Comparison of ENCODE assay signal across 16 cellular contexts in the genomic region with DNA sequence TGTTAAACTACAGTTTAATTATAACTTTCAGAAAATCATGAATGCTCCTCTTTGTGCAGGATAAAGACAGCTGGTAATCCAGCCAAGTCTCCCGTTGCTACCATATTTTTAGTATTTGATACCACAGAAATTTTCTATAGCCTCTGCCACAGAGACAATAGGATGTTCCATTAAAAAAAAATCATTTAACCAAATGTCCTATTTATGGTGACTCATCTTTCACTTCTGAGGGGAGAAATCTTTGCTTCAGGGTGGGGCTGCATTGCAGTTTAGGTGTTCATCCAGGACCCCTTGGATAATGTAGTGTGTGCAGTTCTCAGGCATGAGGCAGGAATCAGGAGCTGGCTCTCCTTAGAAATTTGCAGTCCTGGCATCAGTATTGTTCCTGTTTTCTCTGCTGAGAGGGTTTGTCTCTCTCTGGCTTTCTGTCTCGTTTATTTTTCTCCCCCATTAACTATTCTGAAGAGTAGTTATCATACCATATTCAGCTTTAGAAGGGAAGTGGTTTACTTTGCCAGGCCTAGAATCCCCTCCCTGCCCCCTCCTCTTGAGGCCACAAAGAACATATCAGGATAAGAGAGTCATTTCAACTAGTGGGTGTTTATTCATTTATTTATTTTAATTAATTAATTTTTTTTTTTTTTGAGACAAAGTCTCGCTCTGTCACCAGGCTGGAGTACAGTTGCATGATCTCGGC. TPM values are rescaled to one million over a fixed set of nuclear protein-coding genes. Genes with fewer than 3 reads are reported as not detected.
DNase-seq lines count a peak whose midpoint lies in the region; ATAC-seq, FAIRE-seq and TF ChIP-seq lines count a peak whose summit lies in the region.
"Had no signal": no experiment of that assay in that cellular context is flagged by ENCODE, and none has a peak within 500 bp of the region (broad histone marks: within the 10 kb centered on the region; RNA-seq: fewer than 3 reads in every experiment).

No MANE protein-coding gene starts in this region.

- TF ChIP-seq CTCF in NB4 (IDR thresholded peaks at IDR 0.05; ENCODE audit: low read depth, low read length) (no peak), brain (conservative IDR thresholded peaks at IDR 0.05) (no peak), D721Med (IDR thresholded peaks at IDR 0.05; ENCODE audit: insufficient read depth, missing control alignments) (no peak)

- H3K27me3 Mint-ChIP-seq in activated CD4-positive, alpha-beta T cell treated with anti-CD3 and anti-CD28 coated beads, Interleukin-2, amount 10 ng/mL, durations not matched to agents 24 days and 14 days = no peaks in the 10 kb centered on the region
- H3K27me3 Mint-ChIP-seq in activated CD4-positive, alpha-beta T cell treated with anti-CD3 and anti-CD28 coated beads, Interleukin-2, amount 10 ng/mL, durations not matched to agents 7 days and 5 days = no peaks in the 10 kb centered on the region
- peaks cover 10% of the 10 kb centered on the region for H3K27me3 Mint-ChIP-seq in brain
- no peaks in the 10 kb centered on the region for H3K27me3 Mint-ChIP-seq in stimulated activated naive CD8-positive, alpha-beta T cell treated with anti-CD3 and anti-CD28 coated beads, Interleukin-15, amount 100 ng/mL, for 72 hours

- intact Hi-C loops in activated CD4-positive, alpha-beta T cell treated with anti-CD3 and anti-CD28 coated beads, Interleukin-2, amount 10 ng/mL, durations not matched to agents 24 days and 14 days (cut with micrococcal nuclease) = no loop called here

- peak overlapping the region; percentile 4 for H3K4me3 Mint-ChIP-seq in activated CD4-positive, alpha-beta T cell treated with anti-CD3 and anti-CD28 coated beads, Interleukin-2, amount 10 ng/mL, durations not matched to agents 24 days and 14 days
- no peak overlapping the region for H3K4me3 Mint-ChIP-seq in activated CD4-positive, alpha-beta T cell treated with anti-CD3 and anti-CD28 coated beads, Interleukin-2, amount 10 ng/mL, durations not matched to agents 7 days and 5 days
- peak overlapping the region; percentile 17 to 77 (median 41) for H3K4me3 Mint-ChIP-seq in brain
- peak overlapping the region; percentile 45 to 46 for H3K4me3 Mint-ChIP-seq in stimulated activated naive CD8-positive, alpha-beta T cell treated with anti-CD3 and anti-CD28 coated beads, Interleukin-15, amount 100 ng/mL, for 72 hours

- no peak overlapping the region for H3K4me3 ChIP-seq in NB4 (ENCODE audit: low read depth, low read length)
- H3K4me3 ChIP-seq: ascending aorta had no signal

- no peak for ATAC-seq in stimulated activated naive CD8-positive, alpha-beta T cell treated with anti-CD3 and anti-CD28 coated beads, Interleukin-15, amount 100 ng/mL, for 72 hours
- ATAC-seq in left lobe of liver = no peak

- H3K9me3 Mint-ChIP-seq in activated CD4-positive, alpha-beta T cell treated with anti-CD3 and anti-CD28 coated beads, Interleukin-2, amount 10 ng/mL, durations not matched to agents 24 days and 14 days = no peaks in the 10 kb centered on the region
- no peaks in the 10 kb centered on the region for H3K9me3 Mint-ChIP-seq in activated CD4-positive, alpha-beta T cell treated with anti-CD3 and anti-CD28 coated beads, Interleukin-2, amount 10 ng/mL, durations not matched to agents 7 days and 5 days
- peaks cover 0 to 5% (median 0%) of the 10 kb centered on the region in 5 experiments for H3K9me3 Mint-ChIP-seq in brain
- H3K9me3 Mint-ChIP-seq in stimulated activated naive CD8-positive, alpha-beta T cell treated with anti-CD3 and anti-CD28 coated beads, Interleukin-15, amount 100 ng/mL, for 72 hours = no peaks in the 10 kb centered on the region

- POLR2A ChIA-PET in activated CD4-positive, alpha-beta T cell treated with anti-CD3 and anti-CD28 coated beads, Interleukin-2, amount 10 ng/mL, durations not matched to agents 7 days and 5 days (lab: Charles Lee) = interaction anchor here (0.6 kb wide), 1 partner anchor 654 kb away, joined by 11 read pairs; no protein-coding TSS in a partner anchor

- FAIRE-seq in D721Med (lab: Jason Lieb, UNC) = no peak
- FAIRE-seq: G401.6, RCC 7860, urothelium cell line had no signal

- no peak overlapping the region for H3K27ac Mint-ChIP-seq in activated CD4-positive, alpha-beta T cell treated with anti-CD3 and anti-CD28 coated beads, Interleukin-2, amount 10 ng/mL, durations not matched to agents 24 days and 14 days
- H3K27ac Mint-ChIP-seq in activated CD4-positive, alpha-beta T cell treated with anti-CD3 and anti-CD28 coated beads, Interleukin-2, amount 10 ng/mL, durations not matched to agents 7 days and 5 days = no peak overlapping the region
- H3K27ac Mint-ChIP-seq in brain = peak overlapping the region in 4 of 5 experiments; percentile 56 to 95 (median 85)
- peak overlapping the region in 1 of 2 donors; percentile 75 for H3K27ac Mint-ChIP-seq in stimulated activated naive CD8-positive, alpha-beta T cell treated with anti-CD3 and anti-CD28 coated beads, Interleukin-15, amount 100 ng/mL, for 72 hours

- H3K4me1 Mint-ChIP-seq in activated CD4-positive, alpha-beta T cell treated with anti-CD3 and anti-CD28 coated beads, Interleukin-2, amount 10 ng/mL, durations not matched to agents 24 days and 14 days = peaks cover 40% of the 10 kb centered on the region
- H3K4me1 Mint-ChIP-seq in activated CD4-positive, alpha-beta T cell treated with anti-CD3 and anti-CD28 coated beads, Interleukin-2, amount 10 ng/mL, durations not matched to agents 7 days and 5 days = peaks cover 55% of the 10 kb centered on the region
- H3K4me1 Mint-ChIP-seq in brain = peaks cover 69% of the 10 kb centered on the region
- H3K4me1 Mint-ChIP-seq in stimulated activated naive CD8-positive, alpha-beta T cell treated with anti-CD3 and anti-CD28 coated beads, Interleukin-15, amount 100 ng/mL, for 72 hours = peaks cover 68% of the 10 kb centered on the region

- no peak for TF ChIP-seq POLR2A in NB4 (IDR thresholded peaks at IDR 0.05; ENCODE audit: extremely low read depth, insufficient read length)

- peaks cover 13% of the 10 kb centered on the region for H3K36me3 Mint-ChIP-seq in activated CD4-positive, alpha-beta T cell treated with anti-CD3 and anti-CD28 coated beads, Interleukin-2, amount 10 ng/mL, durations not matched to agents 24 days and 14 days (ENCODE audit: low read depth)
- peaks cover 10% of the 10 kb centered on the region for H3K36me3 Mint-ChIP-seq in activated CD4-positive, alpha-beta T cell treated with anti-CD3 and anti-CD28 coated beads, Interleukin-2, amount 10 ng/mL, durations not matched to agents 7 days and 5 days (ENCODE audit: low read depth)
- no peaks in the 10 kb centered on the region for H3K36me3 Mint-ChIP-seq in brain

- no peak for DNase-seq in activated CD4-positive, alpha-beta T cell treated with anti-CD3 and anti-CD28 coated beads, Interleukin-2, amount 10 ng/mL, durations not matched to agents 24 days and 14 days
- no peak for DNase-seq in activated CD4-positive, alpha-beta T cell treated with anti-CD3 and anti-CD28 coated beads, Interleukin-2, amount 10 ng/mL, durations not matched to agents 7 days and 5 days
- DNase-seq in NB4 (ENCODE audit: low read depth) (peak; percentile 23), left lobe of liver (ENCODE audit: low spot score) (no peak), D721Med (ENCODE audit: insufficient read length, low spot score) (no peak), NCI-H1417 treated with DMSO at 0.1 percent for 48 hours (lab: John Stamatoyannopoulos, UW) (no peak)
- no peak for DNase-seq in stimulated activated naive CD8-positive, alpha-beta T cell treated with anti-CD3 and anti-CD28 coated beads, Interleukin-15, amount 100 ng/mL, for 72 hours
- DNase-seq: activated T-cell treated with anti-CD3 and anti-CD28 coated beads for 4 hours; effector CD8-positive, alpha-beta T cell; NCI-H2171; stimulated activated CD4-positive, alpha-beta T cell treated with anti-CD3 and anti-CD28 coated beads, Interleukin-12 subunit alpha, Interleukin-12 subunit beta, amount 100 ng/mL, for 4 hours had no signal

- CTCF ChIA-PET in activated CD4-positive, alpha-beta T cell treated with anti-CD3 and anti-CD28 coated beads, Interleukin-2, amount 10 ng/mL, durations not matched to agents 7 days and 5 days (lab: Charles Lee) = interaction anchor here (0.5 to 1.1 kb wide), 4 partner anchors 14 to 219 kb away, joined by 3 to 5 read pairs (median 4); no protein-coding TSS in a partner anchor

RNA-seq across cellular contexts. Expression of gene PRUNE1, which starts 3.1 kb away (rescaled TPM):
- 13.3 and 15.2 TPM in 2 replicates for total RNA-seq in activated CD4-positive, alpha-beta T cell treated with anti-CD3 and anti-CD28 coated beads, Interleukin-2, amount 10 ng/mL, durations not matched to agents 24 days and 14 days
- total RNA-seq in activated CD4-positive, alpha-beta T cell treated with anti-CD3 and anti-CD28 coated beads, Interleukin-2, amount 10 ng/mL, durations not matched to agents 7 days and 5 days = 10 to 100 TPM; 18.8 to 19.1 TPM
- 46.6 TPM for polyA plus RNA-seq in brain (ENCODE audit: insufficient read depth, low read depth, low replicate concordance)
- total RNA-seq in left lobe of liver = 12.2 TPM

RNA-seq across cellular contexts. Expression of gene MINDY1, which starts 4.6 kb away (rescaled TPM):
- 11.5 and 12.5 TPM in 2 replicates for total RNA-seq in activated CD4-positive, alpha-beta T cell treated with anti-CD3 and anti-CD28 coated beads, Interleukin-2, amount 10 ng/mL, durations not matched to agents 24 days and 14 days
- total RNA-seq in activated CD4-positive, alpha-beta T cell treated with anti-CD3 and anti-CD28 coated beads, Interleukin-2, amount 10 ng/mL, durations not matched to agents 7 days and 5 days = 10 to 100 TPM; 23.9 to 24.3 TPM
- 58.6 TPM for polyA plus RNA-seq in brain (ENCODE audit: insufficient read depth, low read depth, low replicate concordance)
- 23.3 TPM for total RNA-seq in left lobe of liver

RNA-seq across cellular contexts. Expression of gene BNIPL, which starts 25.1 kb away (rescaled TPM):
- total RNA-seq in activated CD4-positive, alpha-beta T cell treated with anti-CD3 and anti-CD28 coated beads, Interleukin-2, amount 10 ng/mL, durations not matched to agents 24 days and 14 days = 0.85 and 1.8 TPM in 2 replicates
- 1 to 10 TPM in 1 of 2 experiments, under 1 TPM in 1; 0.99 to 1.5 TPM for total RNA-seq in activated CD4-positive, alpha-beta T cell treated with anti-CD3 and anti-CD28 coated beads, Interleukin-2, amount 10 ng/mL, durations not matched to agents 7 days and 5 days
- polyA plus RNA-seq in brain (ENCODE audit: insufficient read depth, low read depth, low replicate concordance) = 0.53 TPM
- total RNA-seq in left lobe of liver = 1.6 TPM
- total RNA-seq: ascending aorta had no signal

RNA-seq across cellular contexts. Expression of gene ANXA9, which starts 29.2 kb away (rescaled TPM):
- total RNA-seq in activated CD4-positive, alpha-beta T cell treated with anti-CD3 and anti-CD28 coated beads, Interleukin-2, amount 10 ng/mL, durations not matched to agents 24 days and 14 days = 0.12 TPM in 1 of 2 replicates, not detected in the other
- total RNA-seq in activated CD4-positive, alpha-beta T cell treated with anti-CD3 and anti-CD28 coated beads, Interleukin-2, amount 10 ng/mL, durations not matched to agents 7 days and 5 days = under 1 TPM in 1 of 2 experiments, not detected in 1; 0.10 TPM
- polyA plus RNA-seq in brain (ENCODE audit: insufficient read depth, low read depth, low replicate concordance) = 2.4 TPM
- total RNA-seq in left lobe of liver = 9.3 TPM
- total RNA-seq: ascending aorta had no signal

RNA-seq across cellular contexts. Expression of gene C1orf56, which starts 36.2 kb away (rescaled TPM):
- 1.0 and 1.2 TPM in 2 replicates for total RNA-seq in activated CD4-positive, alpha-beta T cell treated with anti-CD3 and anti-CD28 coated beads, Interleukin-2, amount 10 ng/mL, durations not matched to agents 24 days and 14 days
- total RNA-seq in activated CD4-positive, alpha-beta T cell treated with anti-CD3 and anti-CD28 coated beads, Interleukin-2, amount 10 ng/mL, durations not matched to agents 7 days and 5 days = 1 to 10 TPM in 1 of 2 experiments, under 1 TPM in 1; 0.62 to 1.3 TPM
- polyA plus RNA-seq in brain (ENCODE audit: insufficient read depth, low read depth, low replicate concordance) = 16.2 TPM
- total RNA-seq in left lobe of liver = 4.3 TPM

Comparison
In these comparisons a context has a peak if more than half of its experiments do, and no peak if none do; other contexts are left out.
1. H3K27ac Mint-ChIP-seq: peak in brain (4 of 5); none in activated CD4-positive, alpha-beta T cell treated with anti-CD3 and anti-CD28 coated beads, Interleukin-2, amount 10 ng/mL, durations not matched to agents 24 days and 14 days (single experiment) and activated CD4-positive, alpha-beta T cell treated with anti-CD3 and anti-CD28 coated beads, Interleukin-2, amount 10 ng/mL, durations not matched to agents 7 days and 5 days (single experiment).